8 cellular contexts compared by ENCODE assay signal in the genomic region with DNA sequence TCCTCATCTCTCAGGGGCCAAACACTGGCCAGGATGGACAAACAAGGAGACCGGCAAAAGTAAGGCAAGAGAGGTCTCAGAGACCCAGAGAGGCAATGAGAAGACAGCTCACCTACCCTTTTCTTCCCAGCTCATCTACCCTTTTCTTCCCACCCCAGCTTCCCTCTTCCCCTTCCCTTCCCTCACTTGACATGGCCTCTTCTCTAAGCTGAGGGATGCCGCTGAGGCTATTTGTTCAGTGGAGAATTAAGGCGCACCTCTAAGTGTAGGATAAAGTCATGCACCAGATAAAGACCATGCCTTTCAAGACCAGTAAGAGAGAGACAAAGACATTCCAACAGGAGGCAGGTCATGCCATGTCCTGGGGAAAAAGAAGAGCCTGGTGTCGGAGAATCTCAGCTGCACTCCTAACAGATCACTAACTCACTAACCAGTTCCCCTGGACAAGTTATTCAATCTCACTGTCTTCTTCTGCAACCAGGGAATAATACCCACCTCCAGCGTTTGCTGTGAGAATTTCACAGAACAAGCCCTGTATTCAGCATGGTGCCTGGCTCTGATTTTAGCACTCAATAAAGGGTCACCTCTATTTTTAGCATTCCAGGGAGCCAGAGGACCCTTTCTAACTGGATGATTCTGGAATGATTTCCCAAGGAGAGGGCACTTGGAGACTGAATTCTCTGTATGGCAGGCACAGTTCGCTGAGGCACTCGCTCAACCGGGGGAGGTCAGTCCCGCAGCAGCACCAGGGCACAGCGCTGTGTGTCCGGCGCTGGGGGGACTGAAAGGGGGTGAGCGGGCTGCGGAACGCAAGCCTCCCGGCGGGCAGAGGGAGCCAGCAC. TPM values are rescaled to one million over a fixed set of nuclear protein-coding genes. Genes with fewer than 3 reads are reported as not detected.
DNase-seq lines count a peak whose midpoint lies in the region; ATAC-seq and TF ChIP-seq lines count a peak whose summit lies in the region.

No MANE protein-coding gene starts in this region.

- no peaks in the 10 kb centered on the region for H3K9me3 ChIP-seq in CD8-positive, alpha-beta memory T cell (ENCODE audit: low read length)
- H3K9me3 ChIP-seq in PC-9 (ENCODE audit: insufficient read depth, low read depth) (no peaks in the 10 kb centered on the region), neutrophil (no peaks in the 10 kb centered on the region)

- H3F3A ChIP-seq in PC-9 (ENCODE audit: insufficient read depth, low read depth) = peaks cover 62% of the 10 kb centered on the region

- H3K36me3 ChIP-seq in CD8-positive, alpha-beta memory T cell (ENCODE audit: insufficient read depth, low read length) = no peaks in the 10 kb centered on the region
- 0 out of 2 replicates have a peak, but pooled peaks cover under 1% of the 10 kb centered on the region for H3K36me3 ChIP-seq in PC-9 (ENCODE audit: low read depth)
- peaks cover 3% of the 10 kb centered on the region for H3K36me3 ChIP-seq in neutrophil

- ATAC-seq in HG02973 (IDR thresholded peaks at IDR 0.05; ENCODE audit: unreplicated experiment) = no peak
- ATAC-seq in GM18519 (IDR thresholded peaks at IDR 0.05; ENCODE audit: low FRiP score, unreplicated experiment) = no peak

- H3K4me1 Mint-ChIP-seq in CD8-positive, alpha-beta memory T cell = peaks cover 16 to 28% (median 23%) of the 10 kb centered on the region in 3 donors

- H3K27ac ChIP-seq in CD8-positive, alpha-beta memory T cell (ENCODE audit: low read depth, low read length) = no peak overlapping the region
- H3K27ac ChIP-seq in PC-9 (peak overlapping the region; percentile 96), epithelial cell of prostate (peak overlapping the region; percentile 99), neutrophil (peak overlapping the region; percentile 100)

- peak overlapping the region; percentile 67; the same call in 1 of the 2 replicates for H2AFZ ChIP-seq in PC-9

- H3K9me2 ChIP-seq in PC-9 (ENCODE audit: insufficient read depth) = no peaks in the 10 kb centered on the region

- H3K27ac Mint-ChIP-seq in CD8-positive, alpha-beta memory T cell = peak overlapping the region; percentile 66 to 98 (median 94)

- peaks cover 0 to 13% (median 0%) of the 10 kb centered on the region in 3 donors for H3K36me3 Mint-ChIP-seq in CD8-positive, alpha-beta memory T cell

- H3K4me2 ChIP-seq in PC-9 = peak overlapping the region; percentile 99

- intact Hi-C loops in PC-9 (cut with micrococcal nuclease; ENCODE audit: unreplicated experiment) = loop anchor here (1.0 to 10.0 kb wide), 6 partner anchors 31 to 667 kb away; no protein-coding TSS in a partner anchor

- peak in 1 of 5 donors; percentile 30 for DNase-seq in CD8-positive, alpha-beta memory T cell
- DNase-seq in PC-9 = no peak
- no peak for DNase-seq in epithelial cell of prostate (ENCODE audit: low read depth, low spot score)
- DNase-seq in GM13977 (ENCODE audit: low spot score) = no peak
- DNase-seq in NCI-H748 treated with DMSO at 0.1 percent for 48 hours (lab: John Stamatoyannopoulos, UW) = no peak

- H3K4me3 ChIP-seq in CD8-positive, alpha-beta memory T cell (ENCODE audit: low read length) = peak overlapping the region; percentile 29
- H3K4me3 ChIP-seq in PC-9 (peak overlapping the region; percentile 88), neutrophil (ENCODE audit: low read depth in 1 of 2, low read length in 1 of 2) (peak overlapping the region; percentile 88 to 89)

- no peak; the same call in 1 of the 2 replicates for TF ChIP-seq CTCF in PC-9 (conservative IDR thresholded peaks at IDR 0.05)
- TF ChIP-seq CTCF in neutrophil (IDR thresholded peaks at IDR 0.05) = no peak
- no peak for TF ChIP-seq CTCF in GM13977 (IDR thresholded peaks at IDR 0.05; ENCODE audit: extremely low read depth, insufficient read depth, missing control alignments)

- POLR2A ChIA-PET in CD8-positive, alpha-beta memory T cell (lab: Charles Lee) = interaction anchor here (1.4 to 2.4 kb wide), 2 partner anchors 20 to 23 kb away, joined by 4 to 13 read pairs; no protein-coding TSS in a partner anchor
- POLR2A ChIA-PET in PC-9 (lab: Charles Lee; ENCODE audit: unreplicated experiment) = interaction anchor here (0.6 kb wide), 2 partner anchors 106 to 228 kb away, joined by 3 read pairs; no protein-coding TSS in a partner anchor

- in situ Hi-C loops in GM13977 (cut with MboI; ENCODE audit: low pct_unique_long_range_greater_than_20kb, low sequenced_read_pairs, unreplicated experiment) = no loop called here

- H3K27me3 Mint-ChIP-seq in CD8-positive, alpha-beta memory T cell = peaks cover 0 to 6% of the 10 kb centered on the region in 2 donors

- H3K79me2 ChIP-seq in PC-9 (ENCODE audit: low read depth) = peaks cover 23% of the 10 kb centered on the region

- CTCF ChIA-PET in CD8-positive, alpha-beta memory T cell (lab: Charles Lee) = interaction anchor here (1.0 kb wide), 1 partner anchor 42 kb away, joined by 3 read pairs; no protein-coding TSS in a partner anchor
- CTCF ChIA-PET in PC-9 (lab: Charles Lee) = interaction anchor here (0.6 to 0.7 kb wide), 2 partner anchors 139 to 681 kb away, joined by 6 to 8 read pairs; no protein-coding TSS in a partner anchor

- peaks cover 0 to 3% (median 2%) of the 10 kb centered on the region in 5 donors for H3K9me3 Mint-ChIP-seq in CD8-positive, alpha-beta memory T cell

- H3K27me3 ChIP-seq in CD8-positive, alpha-beta memory T cell (ENCODE audit: insufficient read depth, low read length, poor library complexity, severe bottlenecking) = no peaks in the 10 kb centered on the region
- no peaks in the 10 kb centered on the region for H3K27me3 ChIP-seq in PC-9 (ENCODE audit: insufficient read depth, low read depth)
- H3K27me3 ChIP-seq in neutrophil = peaks cover 14% of the 10 kb centered on the region

- BruUV-seq in PC-9 (replicated peaks; lab: Mats Ljungman, UMichigan) = no TSS peak

- 0 out of 2 replicates have a peak, but pooled peaks cover 3% of the 10 kb centered on the region for H4K20me1 ChIP-seq in PC-9 (ENCODE audit: insufficient read depth)

- H3K4me1 ChIP-seq in CD8-positive, alpha-beta memory T cell (ENCODE audit: insufficient read depth, low read length) = peaks cover 16% of the 10 kb centered on the region
- H3K4me1 ChIP-seq in PC-9 (replicated peaks; ENCODE audit: insufficient read depth) (peaks cover 47% of the 10 kb centered on the region), neutrophil (ENCODE audit: control insufficient read depth in 1 of 2, insufficient read depth in 1 of 2, low read depth in 1 of 2, low read length in 1 of 2) (peaks cover 16 to 18% of the 10 kb centered on the region in 2 experiments)

- peak overlapping the region in 5 of 7 donors; percentile 78 to 93 (median 89) for H3K4me3 Mint-ChIP-seq in CD8-positive, alpha-beta memory T cell

RNA-seq across cellular contexts. Expression of gene FOSL2, which starts 3.0 kb away (rescaled TPM):
- total RNA-seq in CD8-positive, alpha-beta memory T cell = 10 to 100 TPM; 46.2 to 47.3 TPM
- 14.1 TPM for polyA plus RNA-seq in CD8-positive, alpha-beta memory T cell
- total RNA-seq in PC-9 (2021) = 46.0 and 60.0 TPM in 2 replicates

Comparison
In these comparisons a context has a peak if more than half of its experiments do, and no peak if none do; other contexts are left out.
1. H3K4me3 ChIP-seq: peak in every context shown above with its lines; median percentile 88 in neutrophil; 88 in PC-9; 29 in CD8-positive, alpha-beta memory T cell.